37 cellular contexts compared by ENCODE assay signal in genomic region chr6:118871331-118871730, GRCh38.
"Had no signal": no experiment of that assay in that cellular context is flagged by ENCODE, and none has a peak within 500 bp of the region (broad histone marks: within the 10 kb centered on the region; RNA-seq: fewer than 3 reads in every experiment).

No MANE protein-coding gene starts in this region.

- H3K4me1 Mint-ChIP-seq: brain had no signal

- ATAC-seq: activated CD8-positive, alpha-beta T cell treated with anti-CD3 and anti-CD28 coated beads for 36 hours; activated naive CD4-positive, alpha-beta T cell treated with anti-CD3 and anti-CD28 coated beads, Interleukin-2, amount 50 U/mL, for 72 hours; activated T-cell treated with anti-CD3 and anti-CD28 coated beads, Interleukin-2, amount 50 U/mL, for 72 hours; activated T-helper 17 cell treated with anti-CD3 and anti-CD28 coated beads, Interleukin-2, amount 50 U/mL, for 72 hours had no signal

- H3K36me3 ChIP-seq: adrenal gland, cardiac muscle cell had no signal

- FAIRE-seq: astrocyte, bronchial epithelial cell, TTC549 had no signal

- H3K4me3 Mint-ChIP-seq: activated B cell treated with CpG ODN at 0.5 μM for 24 hours; activated CD4-positive, alpha-beta memory T cell treated with anti-CD3 and anti-CD28 coated beads for 36 hours; activated CD4-positive, alpha-beta T cell treated with anti-CD3 and anti-CD28 coated beads, Interleukin-2, amount 10 ng/mL, durations not matched to agents 24 days and 14 days; activated CD8-positive, alpha-beta T cell treated with anti-CD3 and anti-CD28 coated beads for 36 hours; activated naive CD4-positive, alpha-beta T cell treated with anti-CD3 and anti-CD28 coated beads for 36 hours; activated naive CD8-positive, alpha-beta T cell treated with anti-CD3 and anti-CD28 coated beads for 36 hours; activated T-cell treated with anti-CD3 and anti-CD28 coated beads, Interleukin-2, amount 50 U/mL, for 72 hours; activated T-helper 1 cell treated with anti-CD3 and anti-CD28 coated beads, Interleukin-12 subunit alpha, Interleukin-12 subunit beta, Interleukin-2, Interleukin-4 antibody, amounts not matched to agents 30 ng/mL and 10 ng/mL and 1 ng/mL, durations not matched to agents 14 hours and 24 hours and 36 hours; activated T-helper 17 cell treated with anti-CD3 and anti-CD28 coated beads, Interleukin-2, amount 50 U/mL, for 72 hours; brain; T-helper 1 cell treated with Interleukin-12 subunit alpha and Interleukin-12 subunit beta and Interleukin-4 antibody, amounts not matched to agents 30 μg/mL and 1 μg/mL, for 36 hours; T-helper 2 cell treated with Interferon-gamma antibody and Interleukin-4, amounts not matched to agents 5 μg/mL and 100 μg/mL, for 36 hours had no signal

- DNase-seq: activated B cell treated with CpG ODN at 0.5 μM for 24 hours; activated CD4-positive, alpha-beta memory T cell treated with anti-CD3 and anti-CD28 coated beads for 36 hours; activated CD4-positive, alpha-beta T cell treated with anti-CD3 and anti-CD28 coated beads for 4 hours; activated CD4-positive, alpha-beta T cell treated with anti-CD3 and anti-CD28 coated beads, Interleukin-2, amount 10 ng/mL, durations not matched to agents 24 days and 14 days; activated CD4-positive, alpha-beta T cell treated with anti-CD3 and anti-CD28 coated beads, Interleukin-2, amount 50 U/mL, for 1 hour; activated CD4-positive, alpha-beta T cell treated with anti-CD3 and anti-CD28 coated beads, Interleukin-2, amount 50 U/mL, for 4 hours; activated CD4-positive, CD25-positive, alpha-beta regulatory T cell treated with anti-CD3 and anti-CD28 coated beads, Interleukin-2, amount 50 U/mL, for 72 hours; activated CD8-positive, alpha-beta memory T cell treated with anti-CD3 and anti-CD28 coated beads, Interleukin-2, amount 50 U/mL, for 4 hours; activated CD8-positive, alpha-beta T cell treated with anti-CD3 and anti-CD28 coated beads for 36 hours; activated effector memory CD4-positive, alpha-beta T cell treated with anti-CD3 and anti-CD28 coated beads, Interleukin-2, amount 50 U/mL, for 16 hours; activated gamma-delta T cell treated with Interleukin-2 at 50 U/mL for 16 hours; activated naive CD4-positive, alpha-beta T cell; activated naive CD4-positive, alpha-beta T cell treated with anti-CD3 and anti-CD28 coated beads for 36 hours; activated naive CD4-positive, alpha-beta T cell treated with anti-CD3 and anti-CD28 coated beads, Interleukin-2, amount 50 U/mL, for 16 hours; activated naive CD8-positive, alpha-beta T cell treated with anti-CD3 and anti-CD28 coated beads for 36 hours; activated T-cell treated with anti-CD3 and anti-CD28 coated beads for 4 hours; activated T-cell treated with anti-CD3 and anti-CD28 coated beads, Interleukin-2, amount 50 U/mL, for 1 hour; activated T-cell treated with anti-CD3 and anti-CD28 coated beads, Interleukin-2, amount 50 U/mL, for 72 hours; adrenal gland; amniotic stem cell; aorta; caudate nucleus; SW 1271; T-helper 1 cell; T-helper 2 cell; T-helper 9 cell had no signal

- H3K27ac Mint-ChIP-seq: activated B cell treated with CpG ODN at 0.5 μM for 24 hours; activated CD4-positive, alpha-beta memory T cell treated with anti-CD3 and anti-CD28 coated beads for 36 hours; activated CD4-positive, alpha-beta T cell treated with anti-CD3 and anti-CD28 coated beads, Interleukin-2, amount 10 ng/mL, durations not matched to agents 24 days and 14 days; activated CD8-positive, alpha-beta T cell treated with anti-CD3 and anti-CD28 coated beads for 36 hours; activated naive CD4-positive, alpha-beta T cell treated with anti-CD3 and anti-CD28 coated beads for 36 hours; activated naive CD4-positive, alpha-beta T cell treated with anti-CD3 and anti-CD28 coated beads, Interleukin-2, amount 50 U/mL, for 72 hours; activated naive CD8-positive, alpha-beta T cell treated with anti-CD3 and anti-CD28 coated beads for 36 hours; activated T-cell treated with anti-CD3 and anti-CD28 coated beads, Interleukin-2, amount 50 U/mL, for 72 hours; activated T-helper 1 cell treated with anti-CD3 and anti-CD28 coated beads, Interleukin-12 subunit alpha, Interleukin-12 subunit beta, Interleukin-2, Interleukin-4 antibody, amounts not matched to agents 30 ng/mL and 10 ng/mL and 1 ng/mL, durations not matched to agents 14 hours and 24 hours and 36 hours; activated T-helper 17 cell treated with anti-CD3 and anti-CD28 coated beads, Interleukin-2, amount 50 U/mL, for 72 hours; brain; T-helper 1 cell treated with Interleukin-12 subunit alpha and Interleukin-12 subunit beta and Interleukin-4 antibody, amounts not matched to agents 30 μg/mL and 1 μg/mL, for 36 hours; T-helper 2 cell treated with Interferon-gamma antibody and Interleukin-4, amounts not matched to agents 5 μg/mL and 100 μg/mL, for 36 hours had no signal

- H3K27me3 ChIP-seq: adrenal gland, cardiac muscle cell had no signal

- H3K27ac ChIP-seq: cardiac muscle cell, VCaP had no signal

- H3K4me3 ChIP-seq: adrenal gland, cardiac muscle cell had no signal

- H3K9me3 ChIP-seq: adrenal gland had no signal

- H3K27me3 Mint-ChIP-seq: activated B cell treated with CpG ODN at 0.5 μM for 24 hours; activated CD4-positive, alpha-beta memory T cell treated with anti-CD3 and anti-CD28 coated beads for 36 hours; activated CD4-positive, alpha-beta T cell treated with anti-CD3 and anti-CD28 coated beads, Interleukin-2, amount 10 ng/mL, durations not matched to agents 24 days and 14 days; activated CD8-positive, alpha-beta T cell treated with anti-CD3 and anti-CD28 coated beads for 36 hours; activated naive CD8-positive, alpha-beta T cell treated with anti-CD3 and anti-CD28 coated beads for 36 hours; activated T-helper 17 cell treated with anti-CD3 and anti-CD28 coated beads, Interleukin-2, amount 50 U/mL, for 72 hours; brain had no signal
